ENCODE assay signal across 29 cellular contexts in the genomic region with DNA sequence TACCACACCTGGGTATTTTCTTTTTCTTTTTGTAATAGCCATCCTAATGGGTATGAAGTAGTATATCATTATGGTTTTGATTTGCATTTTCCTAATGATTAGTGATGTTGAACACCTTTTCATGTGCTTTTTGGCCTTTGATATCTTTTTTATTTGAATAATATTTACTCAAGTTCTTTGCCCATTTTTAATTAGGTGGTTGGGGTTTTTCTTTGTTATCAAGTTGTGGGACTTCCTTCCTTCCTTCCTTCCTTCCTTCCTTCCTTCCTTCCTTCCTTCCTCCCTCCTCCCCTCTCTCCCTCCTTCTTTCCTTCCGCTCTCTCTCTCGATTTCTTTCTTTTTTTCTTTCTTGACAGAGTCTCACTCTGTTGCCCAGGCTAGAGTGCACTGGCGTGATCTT.
A peak's percentile ranks its signal among the peaks of the same experiment; 100 is the strongest.
DNase-seq lines count a peak whose midpoint lies in the region; ATAC-seq and TF ChIP-seq lines count a peak whose summit lies in the region.
"Had no signal": no experiment of that assay in that cellular context is flagged by ENCODE, and none has a peak within 500 bp of the region (broad histone marks: within the 10 kb centered on the region; RNA-seq: fewer than 3 reads in every experiment).

No MANE protein-coding gene starts in this region.

- H3K4me3 ChIP-seq in A673 (ENCODE audit: low read depth, low read length, poor library complexity, severe bottlenecking) (no peak overlapping the region), SK-N-MC (no peak overlapping the region)
- H3K4me3 ChIP-seq: A549; BLaER1; BLaER1 treated with 17β-estradiol and CSF1 and Interleukin-3, amounts not matched to agents 10 nM and 100 nM had no signal

- H3K9me3 ChIP-seq in A673 (ENCODE audit: low read depth, low read length, poor library complexity, severe bottlenecking) (no peaks in the 10 kb centered on the region), SK-N-MC (ENCODE audit: low read depth, low read length) (no peaks in the 10 kb centered on the region)
- H3K9me3 ChIP-seq: A549, BE2C, BLaER1, Caco-2 had no signal

- ATAC-seq in esophagus mucosa = no peak
- ATAC-seq: A549; CD8-positive, alpha-beta T cell had no signal

- H3K4me1 ChIP-seq in A673 (ENCODE audit: insufficient read depth, low read length, poor library complexity, severe bottlenecking) = no peaks in the 10 kb centered on the region
- H3K4me1 ChIP-seq: A549; BE2C; BLaER1; BLaER1 treated with 17β-estradiol and CSF1 and Interleukin-3, amounts not matched to agents 10 nM and 100 nM; Caco-2 had no signal

- POLR2A ChIA-PET in A673 (lab: Charles Lee; ENCODE audit: low non-redundant PET) = no interaction called here

- H3K27ac ChIP-seq in A673 (ENCODE audit: low read depth, low read length, poor library complexity, severe bottlenecking) (peak overlapping the region; percentile 35), SK-N-MC (peak overlapping the region; percentile 79)
- H3K27ac ChIP-seq: 22Rv1; A549; BLaER1; BLaER1 treated with 17β-estradiol and CSF1 and Interleukin-3, amounts not matched to agents 10 nM and 100 nM; C4-2B had no signal

- H3K36me3 ChIP-seq in A673 (ENCODE audit: insufficient read depth, low read length, poor library complexity, severe bottlenecking) (no peaks in the 10 kb centered on the region), SK-N-MC (ENCODE audit: insufficient read depth, low read length) (no peaks in the 10 kb centered on the region)
- H3K36me3 ChIP-seq: BE2C; BLaER1; BLaER1 treated with 17β-estradiol and CSF1 and Interleukin-3, amounts not matched to agents 10 nM and 100 nM had no signal

- CTCF ChIA-PET in A673 (lab: Charles Lee) = interaction anchor here (0.7 kb wide), 1 partner anchor 1624 kb away, joined by 3 read pairs; no protein-coding TSS in a partner anchor

- H3K9ac ChIP-seq in SK-N-MC (ENCODE audit: insufficient read length) = no peak overlapping the region
- H3K9ac ChIP-seq: BLaER1; BLaER1 treated with 17β-estradiol and CSF1 and Interleukin-3, amounts not matched to agents 10 nM and 100 nM had no signal

- intact Hi-C loops in A673 (cut with micrococcal nuclease; ENCODE audit: unreplicated experiment) = loop anchor here (5.0 to 10.0 kb wide), 2 partner anchors 314 to 557 kb away; no protein-coding TSS in a partner anchor

- H3K27me3 ChIP-seq in A673 (replicated peaks; ENCODE audit: insufficient read depth, low read depth, low read length, poor library complexity) = no peaks in the 10 kb centered on the region
- H3K27me3 ChIP-seq: BE2C; BLaER1; BLaER1 treated with 17β-estradiol and CSF1 and Interleukin-3, amounts not matched to agents 10 nM and 100 nM had no signal

- no TSS peak for BruUV-seq in A673 (replicated peaks; lab: Mats Ljungman, UMichigan)

- TF ChIP-seq CTCF in A673 (conservative IDR thresholded peaks at IDR 0.05; ENCODE audit: low read depth, low read length) = no peak

- DNase-seq in A673 (ENCODE audit: low spot score) (peak; percentile 66), SK-N-MC (ENCODE audit: low read depth, low spot score) (peak; percentile 72), hepatic stellate cell (ENCODE audit: low spot score) (no peak)
- DNase-seq: 8988T; ACHN; AML-193; BE2C; C1 segment of cervical spinal cord; Caco-2; Calu3; CD4-positive, alpha-beta memory T cell; CD4-positive, alpha-beta T cell; CD4-positive, CD25-positive, alpha-beta regulatory T cell; CD8-positive, alpha-beta memory T cell; CD8-positive, alpha-beta T cell; COR-L47; DMS 273 treated with DMSO at 0.1 percent for 48 hours; DMS153; DMS53; DMS79; DMS79 treated with DMSO at 0.1 percent for 48 hours; DND-41; EL had no signal
